Comparison of ENCODE assay signal across 26 cellular contexts in the genomic region with DNA sequence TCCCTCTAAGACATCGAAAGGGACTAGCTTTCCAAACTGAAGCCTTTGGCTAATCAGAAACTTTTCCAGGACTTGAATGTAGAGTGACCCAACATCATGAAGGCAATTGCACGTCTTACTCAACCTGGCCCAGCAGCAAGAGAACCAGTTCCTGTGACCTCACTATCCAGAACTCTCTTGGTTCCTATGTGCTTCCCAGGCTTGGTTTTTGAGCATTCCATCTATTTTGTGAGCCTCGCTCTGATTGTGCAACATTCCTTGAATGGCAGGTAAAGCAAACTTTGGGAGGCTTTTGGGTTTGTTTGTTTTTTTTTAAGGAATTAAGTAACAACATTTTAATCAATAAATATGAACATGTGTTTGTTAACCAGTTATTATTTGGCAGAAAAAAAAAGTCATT.
"Had no signal": no experiment of that assay in that cellular context is flagged by ENCODE, and none has a peak within 500 bp of the region (broad histone marks: within the 10 kb centered on the region; RNA-seq: fewer than 3 reads in every experiment).

No MANE protein-coding gene starts in this region.

- H3K4me1 ChIP-seq: colonic mucosa had no signal

- FAIRE-seq: endometrium, islet of Langerhans, keratinocyte had no signal

- H3K9me3 ChIP-seq: colonic mucosa, esophagus squamous epithelium, gastrocnemius medialis, heart right ventricle, left lung, lower lobe of right lung, mucosa of descending colon had no signal

- H3K4me3 ChIP-seq: colonic mucosa, esophagus squamous epithelium, gastrocnemius medialis, heart right ventricle, left lung, lower lobe of right lung, mucosa of descending colon had no signal

- H3K36me3 ChIP-seq: colonic mucosa, esophagus squamous epithelium, gastrocnemius medialis, heart right ventricle, left lung, lower lobe of right lung had no signal

- H3K27ac ChIP-seq: colonic mucosa, epithelial cell of prostate, esophagus squamous epithelium, gastrocnemius medialis, heart right ventricle, left lung, lower lobe of right lung had no signal

- ATAC-seq: effector memory CD8-positive, alpha-beta T cell; esophagus mucosa; gastrocnemius medialis; heart right ventricle; left cardiac atrium; left lung; left ventricle myocardium superior; lower lobe of right lung; mucosa of descending colon had no signal

- H3K27me3 ChIP-seq: colonic mucosa, gastrocnemius medialis, heart right ventricle had no signal

- DNase-seq: colonic mucosa; cortex of kidney; effector CD8-positive, alpha-beta T cell; effector memory CD8-positive, alpha-beta T cell; endodermal cell; erythroblast; esophagus squamous epithelium; foreskin fibroblast; foreskin melanocyte; gastrocnemius medialis; glutamatergic neuron; head of caudate nucleus; heart right ventricle; hippocampal formation; left cardiac atrium; left lung; left ventricle myocardium superior; lower lobe of right lung; mesenchymal stem cell; mucosa of descending colon; naive B cell had no signal
